Comparison of ENCODE assay signal across 8 cellular contexts in genomic region chr5:136424835-136425694, GRCh38. TPM values are rescaled to one million over a fixed set of nuclear protein-coding genes. Genes with fewer than 3 reads are reported as not detected.
DNase-seq lines count a peak whose midpoint lies in the region; ATAC-seq and TF ChIP-seq lines count a peak whose summit lies in the region.

No MANE protein-coding gene starts in this region.

- H3K27me3 ChIP-seq in HCT116 (ENCODE audit: insufficient read depth, low read length) (peaks cover 22% of the 10 kb centered on the region), SU-DHL-6 (ENCODE audit: low read length) (no peaks in the 10 kb centered on the region; the same call in 1 of the 2 replicates), lower lobe of right lung (ENCODE audit: low read depth) (no peaks in the 10 kb centered on the region)

- H3K9ac ChIP-seq in HCT116 (ENCODE audit: low read length) (no peak overlapping the region), SU-DHL-6 (ENCODE audit: low read length) (no peak overlapping the region)

- H4K20me1 ChIP-seq in HCT116 (ENCODE audit: insufficient read depth) (no peaks in the 10 kb centered on the region), SU-DHL-6 (ENCODE audit: low read depth, low read length) (no peaks in the 10 kb centered on the region)

- peak; percentile 52 for DNase-seq in activated CD4-positive, CD25-positive, alpha-beta regulatory T cell treated with anti-CD3 and anti-CD28 coated beads, Interleukin-2, amount 50 U/mL, for 72 hours
- no peak for DNase-seq in activated CD4-positive, CD25-positive, alpha-beta regulatory T cell (lab: John Stamatoyannopoulos, UW)
- peak; percentile 47 for DNase-seq in HCT116 (ENCODE audit: low read depth, low spot score)
- DNase-seq in NCI-H1048 (lab: John Stamatoyannopoulos, UW), result peak; percentile 65
- no peak for DNase-seq in coronary artery (ENCODE audit: low spot score)
- DNase-seq in lower lobe of right lung, result peak; percentile 78
- DNase-seq in stromal cell of bone marrow (ENCODE audit: low read depth), result peak; percentile 28

- H3K9me3 ChIP-seq in HCT116 (ENCODE audit: control insufficient read depth in 1 of 2, insufficient read depth in 1 of 2, low read depth in 1 of 2, low read length in 2 of 2) (no peaks in the 10 kb centered on the region), SU-DHL-6 (ENCODE audit: insufficient read depth, low read length) (no peaks in the 10 kb centered on the region), lower lobe of right lung (no peaks in the 10 kb centered on the region)

- no peak overlapping the region for H2AFZ ChIP-seq in HCT116 (ENCODE audit: low read depth, low read length, poor library complexity, severe bottlenecking)
- H2AFZ ChIP-seq in SU-DHL-6 (ENCODE audit: low read depth, low read length, severe bottlenecking), result no peak overlapping the region

- ATAC-seq in HCT116 (peak; percentile 99), lower lobe of right lung (peak; percentile 60 to 66)

- TF ChIP-seq POLR2A in HCT116 (IDR thresholded peaks at IDR 0.05; ENCODE audit: borderline replicate concordance, extremely low read depth, insufficient read depth, insufficient read length), result no peak

- intact Hi-C loops in HCT116 (cut with micrococcal nuclease) (loop anchor here (1.0 to 2.0 kb wide), 4 partner anchors 51 to 538 kb away; partner anchors contain the start of gene TRPC7), lower lobe of right lung (cut with DNase I) (no loop called here)

- CTCF ChIA-PET in HCT116 (lab: Charles Lee), result interaction anchor here (1.7 kb wide), 1 partner anchor 175 kb away, joined by 5 read pairs; no protein-coding TSS in a partner anchor

- H3F3A ChIP-seq in SU-DHL-6 (ENCODE audit: insufficient read depth), result no peaks in the 10 kb centered on the region

- RAD21 ChIA-PET in HCT116 (lab: Charles Lee; ENCODE audit: low non-redundant PET in 1 of 2, low total read pairs in 2 of 2, uncharacterized antibody in 2 of 2, unreplicated experiment in 2 of 2), result no interaction called here

- H3K27ac ChIP-seq in HCT116 (ENCODE audit: low read depth, low read length) (no peak overlapping the region), SU-DHL-6 (ENCODE audit: low read depth, low read length) (no peak overlapping the region), coronary artery (no peak overlapping the region), lower lobe of right lung (no peak overlapping the region)

- H3K79me2 ChIP-seq in HCT116 (ENCODE audit: insufficient read depth, low read length) (no peaks in the 10 kb centered on the region), SU-DHL-6 (ENCODE audit: insufficient read depth, low read length) (no peaks in the 10 kb centered on the region)

- H3K4me3 ChIP-seq in HCT116 (replicated peaks in 1 of 2; ENCODE audit: low read depth in 1 of 2, low read length in 2 of 2), result no peak overlapping the region
- H3K4me3 ChIP-seq in SU-DHL-6 (ENCODE audit: insufficient read depth, low read length, poor library complexity, severe bottlenecking), result no peak overlapping the region
- no peak overlapping the region for H3K4me3 ChIP-seq in coronary artery
- no peak overlapping the region for H3K4me3 ChIP-seq in lower lobe of right lung

- TF ChIP-seq CTCF in HCT116 (IDR thresholded peaks at IDR 0.05 in 2 of 3, conservative IDR thresholded peaks at IDR 0.05 in 1 of 3; ENCODE audit: borderline replicate concordance in 1 of 3, insufficient read depth in 1 of 3, low read depth in 2 of 3, low read length in 2 of 3), result peak; percentile 75 to 93 (median 93)
- peak; percentile 68 for TF ChIP-seq CTCF in SU-DHL-6 (IDR thresholded peaks at IDR 0.05; ENCODE audit: insufficient read depth, low read length, poor library complexity, severe bottlenecking)
- TF ChIP-seq CTCF in coronary artery (IDR thresholded peaks at IDR 0.05), result peak; percentile 36
- TF ChIP-seq CTCF in lower lobe of right lung (IDR thresholded peaks at IDR 0.05), result peak; percentile 69

- no peaks in the 10 kb centered on the region for H3K36me3 ChIP-seq in HCT116 (ENCODE audit: control insufficient read depth in 1 of 2, insufficient read depth in 2 of 2, low read length in 2 of 2)
- no peaks in the 10 kb centered on the region for H3K36me3 ChIP-seq in SU-DHL-6 (ENCODE audit: low read length)
- H3K36me3 ChIP-seq in lower lobe of right lung, result no peaks in the 10 kb centered on the region

- peak; percentile 76 for TF ChIP-seq RAD21 in HCT116 (IDR thresholded peaks at IDR 0.05; ENCODE audit: low read depth)

- no peak overlapping the region for H3K4me2 ChIP-seq in HCT116 (ENCODE audit: low read length)
- H3K4me2 ChIP-seq in SU-DHL-6 (ENCODE audit: low read depth, low read length, poor library complexity, severe bottlenecking), result no peak overlapping the region

- POLR2A ChIA-PET in HCT116 (lab: Charles Lee), result no interaction called here

- H3K9me2 ChIP-seq in HCT116 (ENCODE audit: insufficient read depth) (no peaks in the 10 kb centered on the region), SU-DHL-6 (replicated peaks; ENCODE audit: insufficient read depth, low read length) (no peaks in the 10 kb centered on the region)

- H3K4me1 ChIP-seq in HCT116 (ENCODE audit: control insufficient read depth in 1 of 2, insufficient read depth in 2 of 2, low read length in 2 of 2), result no peaks in the 10 kb centered on the region
- H3K4me1 ChIP-seq in lower lobe of right lung, result no peaks in the 10 kb centered on the region

- no TSS peak for BruUV-seq in HCT116 (replicated peaks; lab: Mats Ljungman, UMichigan)

TF ChIP-seq in HCT116, 20 proteins besides CTCF, POLR2A, EP300 and RAD21:
- no peak for TF ChIP-seq SRF (IDR thresholded peaks at IDR 0.05; ENCODE audit: low read depth)
- TF ChIP-seq JUND (IDR thresholded peaks at IDR 0.05), result no peak
- TF ChIP-seq YY1 (IDR thresholded peaks at IDR 0.05; ENCODE audit: extremely low read depth, insufficient replicate concordance, low read depth, low read length), result no peak
- no peak for TF ChIP-seq ELF1 (IDR thresholded peaks at IDR 0.05; ENCODE audit: borderline replicate concordance, low read depth)
- TF ChIP-seq CBX3 (IDR thresholded peaks at IDR 0.05; ENCODE audit: low read depth), result 0 out of 2 replicates have a peak, but pooled peaks have one; percentile 16
- TF ChIP-seq, protein P1, sequence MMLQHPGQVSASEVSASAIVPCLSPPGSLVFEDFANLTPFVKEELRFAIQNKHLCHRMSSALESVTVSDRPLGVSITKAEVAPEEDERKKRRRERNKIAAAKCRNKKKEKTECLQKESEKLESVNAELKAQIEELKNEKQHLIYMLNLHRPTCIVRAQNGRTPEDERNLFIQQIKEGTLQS (IDR thresholded peaks at IDR 0.05), result no peak
- no peak for TF ChIP-seq REST (IDR thresholded peaks at IDR 0.05; ENCODE audit: low read depth)

RNA-seq across cellular contexts. Expression of gene TRPC7, which starts 59.7 kb away (rescaled TPM):
- total RNA-seq in HCT116 (2021; ENCODE audit: unreplicated experiment), result not detected
- not detected in 2 replicates for polyA plus RNA-seq in HCT116 (2012)
- not detected for total RNA-seq in lower lobe of right lung

Comparison
In these comparisons a context has a peak if more than half of its experiments do, and no peak if none do; other contexts are left out.
1. DNase-seq: peak in activated CD4-positive, CD25-positive, alpha-beta regulatory T cell treated with anti-CD3 and anti-CD28 coated beads, Interleukin-2, amount 50 U/mL, for 72 hours (single experiment), HCT116 (single experiment), NCI-H1048 (single experiment), lower lobe of right lung (single experiment) and stromal cell of bone marrow (single experiment); none in activated CD4-positive, CD25-positive, alpha-beta regulatory T cell (0 of 4) and coronary artery (single experiment).
2. CTCF ChIP-seq: peak in every context shown above with its lines; median percentile 93 in HCT116; 69 in lower lobe of right lung; 68 in SU-DHL-6; 36 in coronary artery.